26 cellular contexts compared by ENCODE assay signal in the genomic region with DNA sequence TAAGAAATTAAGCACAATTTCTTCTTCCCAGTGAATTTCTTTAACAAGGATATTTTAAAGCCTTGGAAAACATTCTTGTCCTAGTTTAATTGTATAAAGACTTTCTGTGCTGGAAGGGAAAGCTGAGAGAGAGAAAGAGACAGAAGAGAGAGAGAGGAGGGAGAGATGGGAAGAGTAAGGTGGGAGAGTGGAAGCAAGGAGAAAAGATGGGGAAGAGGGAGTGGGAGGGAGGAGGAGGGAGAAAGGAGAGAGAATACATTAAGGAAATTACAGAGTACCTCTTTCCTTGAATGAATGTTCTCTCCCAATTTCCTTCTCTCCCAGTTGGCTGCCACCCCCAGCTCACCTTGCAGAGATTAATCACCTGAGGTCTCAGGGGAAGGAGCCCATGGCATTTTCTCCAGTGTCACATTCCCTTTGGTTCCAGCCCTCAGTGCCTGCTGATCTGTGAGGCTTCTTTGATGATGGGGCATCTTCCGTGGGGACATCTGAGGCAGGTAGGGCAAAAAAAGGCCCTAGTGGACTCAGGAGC. TPM values are rescaled to one million over a fixed set of nuclear protein-coding genes. Genes with fewer than 3 reads are reported as not detected.
A peak's percentile ranks its signal among the peaks of the same experiment; 100 is the strongest.
DNase-seq lines count a peak whose midpoint lies in the region; TF ChIP-seq lines count a peak whose summit lies in the region.
"Had no signal": no experiment of that assay in that cellular context is flagged by ENCODE, and none has a peak within 500 bp of the region (broad histone marks: within the 10 kb centered on the region; RNA-seq: fewer than 3 reads in every experiment).

No MANE protein-coding gene starts in this region.

- no peak overlapping the region for H3K4me3 Mint-ChIP-seq in MCF 10A (ENCODE audit: unreplicated experiment)
- H3K4me3 Mint-ChIP-seq: CD14-positive monocyte; CD4-positive, alpha-beta memory T cell; CD4-positive, CD25-positive, alpha-beta regulatory T cell; CD8-positive, alpha-beta memory T cell had no signal

- TF ChIP-seq CTCF in MCF 10A (IDR thresholded peaks at IDR 0.05; ENCODE audit: unreplicated experiment) (no peak), tibial nerve (IDR thresholded peaks at IDR 0.05) (no peak)

- intact Hi-C loops in head of caudate nucleus (cut with DNase I), result no loop called here
- intact Hi-C loops in MCF 10A (cut with micrococcal nuclease), result no loop called here

- peaks cover 41% of the 10 kb centered on the region for H3K27me3 Mint-ChIP-seq in MCF 10A (ENCODE audit: insufficient read depth, unreplicated experiment)

- no peak overlapping the region for H3K4me3 ChIP-seq in tibial nerve
- H3K4me3 ChIP-seq: BLaER1, GM12878 had no signal

- H3K9me3 ChIP-seq in tibial nerve, result no peaks in the 10 kb centered on the region
- H3K9me3 ChIP-seq: BE2C, BLaER1 had no signal

- WGBS in tibial nerve, 2 donors, result 73 to 92% methylated on average over 1 of the region's 1 CpG

- DNase-seq in NCI-H69 (lab: John Stamatoyannopoulos, UW) (peak; percentile 26), head of caudate nucleus (peak in 24 of 42 donors; percentile 21 to 71 (median 42)), MCF 10A (ENCODE audit: unreplicated experiment) (no peak), tibial nerve (ENCODE audit: low spot score in 2 of 2) (no peak)
- DNase-seq in stimulated activated CD4-positive, alpha-beta T cell treated with anti-CD3 and anti-CD28 coated beads, Interleukin-2, amount 100 ng/mL, for 24 hours, result no peak
- DNase-seq: 8988T; ACHN; BE2C; C1 segment of cervical spinal cord; CD4-positive, alpha-beta memory T cell; CD4-positive, CD25-positive, alpha-beta regulatory T cell; CD8-positive, alpha-beta memory T cell; COR-L47; DMS 273 treated with DMSO at 0.1 percent for 48 hours; DMS153; DMS53; DMS79; DND-41; EL; GDM1 had no signal

- no peak for TF ChIP-seq EP300 in tibial nerve (IDR thresholded peaks at IDR 0.05)

- peaks cover 0 to 15% (median 9%) of the 10 kb centered on the region in 4 donors for H3K4me1 ChIP-seq in tibial nerve
- H3K4me1 ChIP-seq: BE2C had no signal

- POLR2A ChIA-PET in MCF 10A (lab: Yijun Ruan, JAX), result no interaction called here

- H3K27ac ChIP-seq in tibial nerve, result no peak overlapping the region
- H3K27ac ChIP-seq: BLaER1 had no signal

- H3K36me3 Mint-ChIP-seq in MCF 10A (ENCODE audit: insufficient read depth, unreplicated experiment), result no peaks in the 10 kb centered on the region
- H3K36me3 Mint-ChIP-seq: CD14-positive monocyte; CD4-positive, alpha-beta memory T cell; CD4-positive, CD25-positive, alpha-beta regulatory T cell; CD8-positive, alpha-beta memory T cell had no signal

- no peaks in the 10 kb centered on the region for H3K4me1 Mint-ChIP-seq in MCF 10A (ENCODE audit: insufficient read depth, unreplicated experiment)
- H3K4me1 Mint-ChIP-seq: CD14-positive monocyte; CD4-positive, CD25-positive, alpha-beta regulatory T cell had no signal

- CTCF ChIA-PET in MCF 10A (lab: Yijun Ruan, JAX), result interaction anchor here (0.6 kb wide), 1 partner anchor 390 kb away, joined by 3 read pairs; no protein-coding TSS in a partner anchor

- no TSS peak for BruUV-seq in MCF 10A (replicated peaks; lab: Mats Ljungman, UMichigan)

- no peaks in the 10 kb centered on the region for H3K36me3 ChIP-seq in tibial nerve
- H3K36me3 ChIP-seq: BE2C, BLaER1 had no signal

- no peak for TF ChIP-seq POLR2A in tibial nerve (IDR thresholded peaks at IDR 0.05)

- H3K27ac Mint-ChIP-seq in MCF 10A (ENCODE audit: low read depth, unreplicated experiment), result no peak overlapping the region
- H3K27ac Mint-ChIP-seq: CD14-positive monocyte; CD4-positive, alpha-beta memory T cell; CD8-positive, alpha-beta memory T cell had no signal

- H3K27me3 ChIP-seq in tibial nerve, result no peaks in the 10 kb centered on the region
- H3K27me3 ChIP-seq: BE2C had no signal

- no peaks in the 10 kb centered on the region for H3K9me3 Mint-ChIP-seq in MCF 10A (ENCODE audit: unreplicated experiment)
- H3K9me3 Mint-ChIP-seq: CD4-positive, alpha-beta memory T cell; CD8-positive, alpha-beta memory T cell had no signal

RNA-seq across cellular contexts. Expression of gene KCNA10, which starts 32.4 kb away (rescaled TPM):
- total RNA-seq in MCF 10A (2022) (not detected in 2 replicates), tibial nerve (not detected)
- total RNA-seq: A673; CD4-positive, alpha-beta memory T cell; CD4-positive, CD25-positive, alpha-beta regulatory T cell; CD8-positive, alpha-beta memory T cell; Daoy; G401; GM12878 had no signal

RNA-seq across cellular contexts. Expression of gene KCNA2, which starts 54.8 kb away (rescaled TPM):
- not detected in 2 replicates for total RNA-seq in MCF 10A (2022)
- total RNA-seq in tibial nerve, result 10 to 100 TPM; 10.2 to 22.0 (median 16.5) TPM
- total RNA-seq: G401 had no signal

Comparison
In these comparisons a context has a peak if more than half of its experiments do, and no peak if none do; other contexts are left out.
1. DNase-seq: peak in NCI-H69 (single experiment) and head of caudate nucleus (24 of 42); none in stimulated activated CD4-positive, alpha-beta T cell treated with anti-CD3 and anti-CD28 coated beads, Interleukin-2, amount 100 ng/mL, for 24 hours (0 of 2), MCF 10A (single experiment) and tibial nerve (0 of 2).
2. RNA of gene KCNA2, which starts 54.8 kb away (total RNA-seq): 10.2 to 22.0 TPM in tibial nerve; not detected in MCF 10A; every median in the first group is over 10 times any median in the second.